24 cellular contexts compared by ENCODE assay signal in the genomic region with DNA sequence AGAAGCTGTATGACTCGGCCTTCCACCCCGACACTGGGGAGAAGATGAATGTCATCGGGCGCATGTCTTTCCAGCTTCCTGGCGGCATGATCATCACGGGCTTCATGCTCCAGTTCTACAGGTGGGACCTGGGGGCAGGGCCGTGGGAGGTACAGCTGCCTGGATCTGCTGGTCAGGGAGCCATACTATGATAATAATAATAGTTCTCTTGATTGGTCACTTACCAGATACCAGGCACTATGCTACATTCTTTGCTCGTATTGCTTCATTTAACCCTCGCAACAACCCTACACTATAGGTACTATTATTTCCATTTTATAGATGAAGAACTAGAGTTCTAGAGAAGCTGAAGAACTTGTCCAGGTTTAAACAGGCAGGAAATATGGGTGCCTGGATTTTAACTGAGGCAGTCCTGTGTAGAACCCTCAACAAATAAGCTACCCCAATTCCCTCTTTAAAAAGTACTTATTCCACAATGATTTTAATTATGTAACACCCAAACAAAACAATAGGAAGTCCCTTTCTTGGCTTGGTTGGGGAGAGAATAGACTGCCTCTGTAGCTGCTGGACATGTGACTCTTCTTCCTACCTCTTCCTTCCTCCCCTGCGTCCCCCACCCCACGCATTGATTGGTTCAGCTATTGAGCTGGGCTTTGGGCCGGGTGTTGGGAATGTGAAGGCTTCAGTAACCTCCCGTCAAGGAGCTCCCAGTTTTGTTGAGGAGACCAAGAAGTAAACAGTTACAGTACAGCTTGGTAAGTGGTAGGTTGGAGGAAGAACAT. TPM values are rescaled to one million over a fixed set of nuclear protein-coding genes. Genes with fewer than 3 reads are reported as not detected.
DNase-seq lines count a peak whose midpoint lies in the region; ATAC-seq, FAIRE-seq and TF ChIP-seq lines count a peak whose summit lies in the region.
"Had no signal": no experiment of that assay in that cellular context is flagged by ENCODE, and none has a peak within 500 bp of the region (broad histone marks: within the 10 kb centered on the region; RNA-seq: fewer than 3 reads in every experiment).

No MANE protein-coding gene starts in this region.

- WGBS in prostate gland = 74% methylated on average over 13 of the region's 13 CpGs

- H3K4me1 ChIP-seq in prostate gland (replicated peaks) = no peaks in the 10 kb centered on the region
- H3K4me1 ChIP-seq: colonic mucosa had no signal

- peaks cover 26% of the 10 kb centered on the region for H3K4me1 Mint-ChIP-seq in stimulated activated naive CD8-positive, alpha-beta T cell treated with anti-CD3 and anti-CD28 coated beads, Interleukin-15, Interleukin-2, amounts not matched to agents 100 ng/mL and 50 ng/mL, for 24 hours (ENCODE audit: low read depth)
- H3K4me1 Mint-ChIP-seq in stimulated activated naive CD8-positive, alpha-beta T cell treated with anti-CD3 and anti-CD28 coated beads, Interleukin-15, amount 100 ng/mL, for 72 hours = peaks cover 21% of the 10 kb centered on the region
- H3K4me1 Mint-ChIP-seq in WTC11 = no peaks in the 10 kb centered on the region

- intact Hi-C loops in dorsolateral prefrontal cortex (cut with DNase I) = loop anchor here (5.0 to 10.0 kb wide), 3 partner anchors 125 to 518 kb away; partner anchors contain the start of genes BORCS7 (in 1 of the 2) and RPEL1 (in 1 of the 2)
- intact Hi-C loops in prostate gland (cut with DNase I) = loop anchor here (10.0 kb wide), 2 partner anchors 348 to 518 kb away; partner anchors contain the start of gene RPEL1

- FAIRE-seq in bronchial epithelial cell (lab: Jason Lieb, UNC) = no peak
- FAIRE-seq: D721Med, keratinocyte had no signal

- H3K36me3 Mint-ChIP-seq in stimulated activated naive CD8-positive, alpha-beta T cell treated with anti-CD3 and anti-CD28 coated beads, Interleukin-15, Interleukin-2, amounts not matched to agents 100 ng/mL and 50 ng/mL, for 24 hours (ENCODE audit: low read depth) = peaks cover 43% of the 10 kb centered on the region
- H3K36me3 Mint-ChIP-seq in WTC11 = peaks cover 50% of the 10 kb centered on the region

- H3K4me3 Mint-ChIP-seq in stimulated activated naive CD8-positive, alpha-beta T cell treated with anti-CD3 and anti-CD28 coated beads, Interleukin-15, Interleukin-2, amounts not matched to agents 100 ng/mL and 50 ng/mL, for 24 hours = no peak overlapping the region
- no peak overlapping the region for H3K4me3 Mint-ChIP-seq in stimulated activated naive CD8-positive, alpha-beta T cell treated with anti-CD3 and anti-CD28 coated beads, Interleukin-15, amount 100 ng/mL, for 72 hours
- no peak overlapping the region for H3K4me3 Mint-ChIP-seq in WTC11
- H3K4me3 Mint-ChIP-seq: CD14-positive monocyte; memory B cell; stimulated activated naive B cell treated with anti-CD40 and anti-IgM and Interleukin-4, amounts not matched to agents 10 μg/mL and 1 μg/mL and 100 μg/mL, for 72 hours had no signal

- POLR2A ChIA-PET in WTC11 (lab: Charles Lee) = no interaction called here

- no peak for DNase-seq in stimulated activated naive CD8-positive, alpha-beta T cell treated with anti-CD3 and anti-CD28 coated beads, Interleukin-15, amount 100 ng/mL, for 72 hours
- DNase-seq in bronchial epithelial cell (ENCODE audit: low read depth) (peak; percentile 33), medulla oblongata (ENCODE audit: extremely low spot score) (peak; percentile 51), dorsolateral prefrontal cortex (no peak), WTC11 (ENCODE audit: low spot score) (no peak), prostate gland (ENCODE audit: low spot score) (no peak)
- DNase-seq: activated gamma-delta T cell; colonic mucosa; NCI-H1048; NCI-H1930; NCI-H774; retina; spleen; stimulated activated CD4-positive, alpha-beta T cell treated with anti-CD3 and anti-CD28 coated beads, Interleukin-2, amount 100 ng/mL, for 48 hours; stimulated activated naive B cell treated with anti-CD40 and anti-IgM and Interleukin-4, amounts not matched to agents 10 μg/mL and 1 μg/mL and 100 μg/mL, for 72 hours; WERI-Rb-1 had no signal

- no peak for TF ChIP-seq CTCF in bronchial epithelial cell (IDR thresholded peaks at IDR 0.05; ENCODE audit: insufficient read depth, low read length, severe bottlenecking)
- no peak for TF ChIP-seq CTCF in dorsolateral prefrontal cortex (IDR thresholded peaks at IDR 0.05 in 54 of 56, conservative IDR thresholded peaks at IDR 0.05 in 2 of 56; ENCODE audit: low read depth in 1 of 56, partially characterized antibody in 56 of 56)
- TF ChIP-seq CTCF in WTC11 (IDR thresholded peaks at IDR 0.05) = no peak
- TF ChIP-seq CTCF in prostate gland (IDR thresholded peaks at IDR 0.05) = no peak

- no peaks in the 10 kb centered on the region for H3K9me3 ChIP-seq in prostate gland
- H3K9me3 ChIP-seq: colonic mucosa, thoracic aorta had no signal

- H3K27me3 ChIP-seq in bronchial epithelial cell (ENCODE audit: control insufficient read depth, insufficient read depth, low read length) (no peaks in the 10 kb centered on the region), dorsolateral prefrontal cortex (no peaks in the 10 kb centered on the region), prostate gland (replicated peaks; ENCODE audit: insufficient read depth) (no peaks in the 10 kb centered on the region)
- H3K27me3 ChIP-seq: colonic mucosa, spleen had no signal

- peaks cover 4% of the 10 kb centered on the region for H3K9me3 Mint-ChIP-seq in stimulated activated naive CD8-positive, alpha-beta T cell treated with anti-CD3 and anti-CD28 coated beads, Interleukin-15, Interleukin-2, amounts not matched to agents 100 ng/mL and 50 ng/mL, for 24 hours
- H3K9me3 Mint-ChIP-seq in stimulated activated naive CD8-positive, alpha-beta T cell treated with anti-CD3 and anti-CD28 coated beads, Interleukin-15, amount 100 ng/mL, for 72 hours = no peaks in the 10 kb centered on the region
- H3K9me3 Mint-ChIP-seq in WTC11 = peaks cover 6% of the 10 kb centered on the region
- H3K9me3 Mint-ChIP-seq: memory B cell; stimulated activated naive B cell treated with anti-CD40 and anti-IgM and Interleukin-4, amounts not matched to agents 10 μg/mL and 1 μg/mL and 100 μg/mL, for 72 hours had no signal

- CTCF ChIA-PET in WTC11 (lab: Charles Lee) = interaction anchor here (0.6 to 2.0 kb wide), 2 partner anchors 11 to 49 kb away, joined by 4 to 6 read pairs; no protein-coding TSS in a partner anchor

- no peaks in the 10 kb centered on the region for H3K27me3 Mint-ChIP-seq in stimulated activated naive CD8-positive, alpha-beta T cell treated with anti-CD3 and anti-CD28 coated beads, Interleukin-15, Interleukin-2, amounts not matched to agents 100 ng/mL and 50 ng/mL, for 24 hours
- no peaks in the 10 kb centered on the region for H3K27me3 Mint-ChIP-seq in stimulated activated naive CD8-positive, alpha-beta T cell treated with anti-CD3 and anti-CD28 coated beads, Interleukin-15, amount 100 ng/mL, for 72 hours
- no peaks in the 10 kb centered on the region for H3K27me3 Mint-ChIP-seq in WTC11 (ENCODE audit: low read depth)
- H3K27me3 Mint-ChIP-seq: memory B cell; stimulated activated naive B cell treated with anti-CD40 and anti-IgM and Interleukin-4, amounts not matched to agents 10 μg/mL and 1 μg/mL and 100 μg/mL, for 72 hours had no signal

- ATAC-seq in stimulated activated naive CD8-positive, alpha-beta T cell treated with anti-CD3 and anti-CD28 coated beads, Interleukin-15, amount 100 ng/mL, for 72 hours = no peak
- ATAC-seq in WTC11 = no peak
- ATAC-seq: HCT116; stimulated activated naive B cell treated with anti-CD40 and anti-IgM and Interleukin-4, amounts not matched to agents 10 μg/mL and 1 μg/mL and 100 μg/mL, for 72 hours had no signal

- peak overlapping the region; percentile 45 for H3K27ac Mint-ChIP-seq in stimulated activated naive CD8-positive, alpha-beta T cell treated with anti-CD3 and anti-CD28 coated beads, Interleukin-15, Interleukin-2, amounts not matched to agents 100 ng/mL and 50 ng/mL, for 24 hours
- no peak overlapping the region for H3K27ac Mint-ChIP-seq in stimulated activated naive CD8-positive, alpha-beta T cell treated with anti-CD3 and anti-CD28 coated beads, Interleukin-15, amount 100 ng/mL, for 72 hours
- no peak overlapping the region for H3K27ac Mint-ChIP-seq in WTC11
- H3K27ac Mint-ChIP-seq: memory B cell had no signal

- H3K27ac ChIP-seq in dorsolateral prefrontal cortex (peak overlapping the region in 7 of 59 donors; percentile 9 to 43 (median 28)), prostate gland (no peak overlapping the region)
- H3K27ac ChIP-seq: colonic mucosa, HL-60, thoracic aorta, WERI-Rb-1 had no signal

- no peak overlapping the region for H3K4me3 ChIP-seq in bronchial epithelial cell (ENCODE audit: low read depth, low read length)
- H3K4me3 ChIP-seq in dorsolateral prefrontal cortex = peak overlapping the region in 3 of 59 donors; percentile 3 to 26 (median 16)
- no peak overlapping the region for H3K4me3 ChIP-seq in prostate gland
- H3K4me3 ChIP-seq: colonic mucosa, thoracic aorta had no signal

- peaks cover 7% of the 10 kb centered on the region for H3K36me3 ChIP-seq in bronchial epithelial cell (ENCODE audit: control insufficient read depth, insufficient read depth, low read length)
- no peaks in the 10 kb centered on the region for H3K36me3 ChIP-seq in prostate gland
- H3K36me3 ChIP-seq: colonic mucosa, thoracic aorta had no signal

- TF ChIP-seq POLR2A in prostate gland (IDR thresholded peaks at IDR 0.05) = no peak

TF ChIP-seq in WTC11, 78 proteins besides CTCF, POLR2A, EP300 and RAD21 (continues in another document):
- TF ChIP-seq MYBL2 (CRISPR knock-in tag; IDR thresholded peaks at IDR 0.05) = no peak

RNA-seq across cellular contexts. Expression of gene SFXN2, which starts 12.8 kb away (rescaled TPM):
- 0.64 and 3.4 TPM in 2 replicates for total RNA-seq in bronchial epithelial cell
- 10 to 100 TPM in 34 of 120 experiments, 1 to 10 TPM in 86; 3.3 to 14.5 (median 8.6) TPM for total RNA-seq in dorsolateral prefrontal cortex
- 15.7 to 21.2 TPM (median 15.9 TPM) in 3 replicates for total RNA-seq in WTC11 (2021)
- 10 to 100 TPM; 16.4 to 26.6 TPM for total RNA-seq in prostate gland

RNA-seq across cellular contexts. Expression of gene ARL3, which starts 13.0 kb away (rescaled TPM):
- total RNA-seq in bronchial epithelial cell (4.7 and 5.8 TPM in 2 replicates), dorsolateral prefrontal cortex (10 to 100 TPM; 16.6 to 45.7 (median 35.4) TPM), WTC11 (2021) (13.3 to 16.1 TPM (median 15.6 TPM) in 3 replicates), prostate gland (1 to 10 TPM; 8.0 to 8.5 TPM)

RNA-seq across cellular contexts. Expression of gene WBP1L, which starts 16.5 kb away (rescaled TPM):
- 26.1 and 36.4 TPM in 2 replicates for total RNA-seq in bronchial epithelial cell
- 10 to 100 TPM; 27.9 to 71.0 (median 38.0) TPM for total RNA-seq in dorsolateral prefrontal cortex
- total RNA-seq in WTC11 (2021) = 25.9 to 26.8 TPM (median 26.4 TPM) in 3 replicates
- total RNA-seq in prostate gland = 100 to 1,000 TPM; 136 to 168 TPM

Comparison
In these comparisons a context has a peak if more than half of its experiments do, and no peak if none do; other contexts are left out.
1. DNase-seq: peak in bronchial epithelial cell (single experiment) and medulla oblongata (single experiment); none in stimulated activated naive CD8-positive, alpha-beta T cell treated with anti-CD3 and anti-CD28 coated beads, Interleukin-15, amount 100 ng/mL, for 72 hours (0 of 2), dorsolateral prefrontal cortex (0 of 10), WTC11 (single experiment) and prostate gland (single experiment).